24 cellular contexts compared by ENCODE assay signal in the genomic region with DNA sequence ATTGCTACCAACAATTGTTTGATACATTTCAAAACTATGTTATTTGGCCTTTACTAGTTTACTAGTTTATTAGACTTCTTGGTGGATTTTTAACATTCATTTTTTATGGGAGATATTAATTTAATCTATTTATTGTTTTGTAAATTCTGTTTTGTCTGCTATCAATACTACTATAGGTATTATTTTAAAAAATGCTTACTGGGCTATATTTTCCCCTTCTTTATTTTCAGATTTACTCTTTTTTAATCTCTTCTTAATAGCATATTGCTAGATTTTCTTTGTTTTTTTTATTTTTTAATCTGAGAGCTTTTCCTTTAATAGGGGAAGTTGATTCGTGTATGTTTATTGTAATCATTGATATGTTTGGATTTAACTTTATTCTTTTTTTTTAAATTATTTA.
"Had no signal": no experiment of that assay in that cellular context is flagged by ENCODE, and none has a peak within 500 bp of the region (broad histone marks: within the 10 kb centered on the region; RNA-seq: fewer than 3 reads in every experiment).

No MANE protein-coding gene starts in this region.

- FAIRE-seq: keratinocyte had no signal

- H3K36me3 Mint-ChIP-seq: natural killer cell, type B pancreatic cell had no signal

- H3K9me3 ChIP-seq: esophagus squamous epithelium, neutrophil, testis, tibial artery had no signal

- H3K27ac Mint-ChIP-seq: memory B cell; natural killer cell; progenitor cell of endocrine pancreas; stimulated activated memory B cell treated with anti-CD40 and anti-IgM and Interleukin-4, amounts not matched to agents 10 μg/mL and 1 μg/mL and 100 μg/mL, for 72 hours; type B pancreatic cell had no signal

- H3K4me3 Mint-ChIP-seq: memory B cell; natural killer cell; stimulated activated memory B cell treated with anti-CD40 and anti-IgM and Interleukin-4, amounts not matched to agents 10 μg/mL and 1 μg/mL and 100 μg/mL, for 72 hours; type B pancreatic cell had no signal

- H3K79me2 ChIP-seq: parathyroid adenoma had no signal

- H3K36me3 ChIP-seq: esophagus squamous epithelium, neutrophil, tibial artery had no signal

- H3K27ac ChIP-seq: coronary artery, esophagus squamous epithelium, neutrophil, parathyroid adenoma, testis, tibial artery had no signal

- H3K27me3 ChIP-seq: esophagus squamous epithelium, neutrophil, testis, tibial artery had no signal

- ATAC-seq: left lobe of liver; natural killer cell; sciatic nerve; stimulated activated memory B cell treated with anti-CD40 and anti-IgM and Interleukin-4, amounts not matched to agents 10 μg/mL and 1 μg/mL and 100 μg/mL, for 72 hours; stimulated activated naive CD8-positive, alpha-beta T cell treated with anti-CD3 and anti-CD28 coated beads, Interleukin-15, Interleukin-2, amounts not matched to agents 100 U/mL and 50 U/mL, for 24 hours had no signal

- H3K27me3 Mint-ChIP-seq: memory B cell; progenitor cell of endocrine pancreas; stimulated activated memory B cell treated with anti-CD40 and anti-IgM and Interleukin-4, amounts not matched to agents 10 μg/mL and 1 μg/mL and 100 μg/mL, for 72 hours; type B pancreatic cell had no signal

- H3K4me1 Mint-ChIP-seq: natural killer cell had no signal

- H3K4me1 ChIP-seq: esophagus squamous epithelium, parathyroid adenoma, testis, tibial artery had no signal

- H3K9me3 Mint-ChIP-seq: type B pancreatic cell had no signal

- DNase-seq: dermis blood vessel endothelial cell; effector memory CD4-positive, alpha-beta T cell; erythroblast; esophagus squamous epithelium; foreskin melanocyte; head of caudate nucleus; natural killer cell; stimulated activated CD4-positive, alpha-beta T cell treated with anti-CD3 and anti-CD28 coated beads, Interleukin-2, amount 100 ng/mL, for 24 hours; stimulated activated CD4-positive, alpha-beta T cell treated with anti-CD3 and anti-CD28 coated beads, Interleukin-4, amount 100 ng/mL, for 4 hours; stimulated activated naive CD8-positive, alpha-beta T cell treated with anti-CD3 and anti-CD28 coated beads, Interleukin-15, Interleukin-2, amounts not matched to agents 100 U/mL and 50 U/mL, for 24 hours; substantia nigra; testis; tibial artery had no signal

- H2AFZ ChIP-seq: parathyroid adenoma had no signal

- H3K4me3 ChIP-seq: coronary artery, esophagus squamous epithelium, lung, testis, tibial artery had no signal

- H3K9ac ChIP-seq: parathyroid adenoma had no signal
